Comparison of ENCODE assay signal across 17 cellular contexts in genomic region chr21:16842716-16843115, GRCh38.
DNase-seq lines count a peak whose midpoint lies in the region; TF ChIP-seq lines count a peak whose summit lies in the region.
"Had no signal": no experiment of that assay in that cellular context is flagged by ENCODE, and none has a peak within 500 bp of the region (broad histone marks: within the 10 kb centered on the region; RNA-seq: fewer than 3 reads in every experiment).

No MANE protein-coding gene starts in this region.

- H3K4me3 ChIP-seq in endocrine pancreas (ENCODE audit: control insufficient read depth, insufficient read depth, low read length) (peak overlapping the region; percentile 65), neural progenitor cell (no peak overlapping the region)
- H3K4me3 ChIP-seq: A549 had no signal

- H3K4me3 Mint-ChIP-seq in neural progenitor cell (no peak overlapping the region), Calu3 (ENCODE audit: low read depth, unreplicated experiment) (no peak overlapping the region)
- H3K4me3 Mint-ChIP-seq: CD8-positive, alpha-beta T cell had no signal

- H3F3A ChIP-seq in neural progenitor cell (ENCODE audit: low read depth) = no peaks in the 10 kb centered on the region

- no peaks in the 10 kb centered on the region for H4K20me1 ChIP-seq in neural progenitor cell (ENCODE audit: low read depth)

- H3K4me1 Mint-ChIP-seq in neural progenitor cell = peaks cover 5% of the 10 kb centered on the region
- no peaks in the 10 kb centered on the region for H3K4me1 Mint-ChIP-seq in Calu3 (ENCODE audit: low read depth, unreplicated experiment)

- H3K9me3 ChIP-seq in endocrine pancreas (ENCODE audit: control insufficient read depth, low read length) (no peaks in the 10 kb centered on the region), neural progenitor cell (ENCODE audit: low read depth) (no peaks in the 10 kb centered on the region)
- H3K9me3 ChIP-seq: A549 had no signal

- no peaks in the 10 kb centered on the region for H3K9me3 Mint-ChIP-seq in neural progenitor cell
- no peaks in the 10 kb centered on the region for H3K9me3 Mint-ChIP-seq in Calu3 (ENCODE audit: low read depth, unreplicated experiment)

- H2AFZ ChIP-seq in neural progenitor cell (replicated peaks) = peak overlapping the region; percentile 33

- H3K9ac ChIP-seq in endocrine pancreas (ENCODE audit: control insufficient read depth, insufficient read depth, low read length) = no peak overlapping the region
- H3K9ac ChIP-seq in neural progenitor cell = no peak overlapping the region

- no TSS peak for BruUV-seq in Calu3 (replicated peaks; lab: Mats Ljungman, UMichigan)

- no peak overlapping the region for H3K4me2 ChIP-seq in neural progenitor cell
- H3K4me2 ChIP-seq: A549 had no signal

- H3K27ac Mint-ChIP-seq in neural progenitor cell = no peak overlapping the region
- H3K27ac Mint-ChIP-seq in Calu3 (ENCODE audit: unreplicated experiment) = no peak overlapping the region
- H3K27ac Mint-ChIP-seq: CD8-positive, alpha-beta T cell had no signal

- H3K79me2 ChIP-seq in neural progenitor cell (ENCODE audit: low read depth) = no peaks in the 10 kb centered on the region

- CTCF ChIA-PET in Calu3 (lab: Charles Lee) = no interaction called here

- H3K27me3 ChIP-seq in endocrine pancreas (ENCODE audit: control insufficient read depth, insufficient read depth, low read length) (no peaks in the 10 kb centered on the region), neural progenitor cell (no peaks in the 10 kb centered on the region)

- TF ChIP-seq CTCF in neural progenitor cell (IDR thresholded peaks at IDR 0.05) (no peak), Calu3 (IDR thresholded peaks at IDR 0.05; ENCODE audit: unreplicated experiment) (no peak)

- H3K27ac ChIP-seq in neural progenitor cell = no peak overlapping the region
- H3K27ac ChIP-seq: A549 had no signal

- DNase-seq in NCI-H1417 (lab: John Stamatoyannopoulos, UW) = peak in 2 of 3 experiments; percentile 69 to 95
- DNase-seq in NCI-H1417 treated with DMSO at 0.1 percent for 48 hours (lab: John Stamatoyannopoulos, UW) = no peak
- peak; percentile 30 for DNase-seq in NCI-H345 treated with DMSO at 0.1 percent for 48 hours (lab: John Stamatoyannopoulos, UW; ENCODE audit: unreplicated experiment)
- DNase-seq in neural progenitor cell (ENCODE audit: low spot score) = no peak
- DNase-seq in activated naive CD4-positive, alpha-beta T cell treated with Interleukin-2 at 50 U/mL for 16 hours = no peak
- DNase-seq in AG08396 (ENCODE audit: low spot score) = no peak
- DNase-seq in Calu3 = no peak
- DNase-seq: activated CD4-positive, alpha-beta T cell treated with anti-CD3 and anti-CD28 coated beads, Interleukin-2, amount 50 U/mL, for 4 hours; activated T-cell treated with anti-CD3 and anti-CD28 coated beads, Interleukin-2, amount 50 U/mL, for 48 hours; CD8-positive, alpha-beta T cell; GF-D8; hippocampal formation; left cardiac atrium; NCI-H1694 treated with DMSO at 0.1 percent for 48 hours; OCI-M1 had no signal

- H3K27me3 Mint-ChIP-seq in neural progenitor cell (ENCODE audit: insufficient read depth, low read depth) = no peaks in the 10 kb centered on the region
- no peaks in the 10 kb centered on the region for H3K27me3 Mint-ChIP-seq in Calu3 (ENCODE audit: unreplicated experiment)

- intact Hi-C loops in Calu3 (cut with micrococcal nuclease; ENCODE audit: unreplicated experiment) = no loop called here

- H3K36me3 ChIP-seq in endocrine pancreas (ENCODE audit: control insufficient read depth, insufficient read depth, low read length) (no peaks in the 10 kb centered on the region), neural progenitor cell (no peaks in the 10 kb centered on the region)

- H3K36me3 Mint-ChIP-seq in neural progenitor cell (no peaks in the 10 kb centered on the region), Calu3 (ENCODE audit: insufficient read depth, unreplicated experiment) (no peaks in the 10 kb centered on the region)
- H3K36me3 Mint-ChIP-seq: CD8-positive, alpha-beta T cell had no signal

- H3K4me1 ChIP-seq in endocrine pancreas (ENCODE audit: control insufficient read depth, insufficient read depth, low read length) (no peaks in the 10 kb centered on the region), neural progenitor cell (peaks cover 4% of the 10 kb centered on the region)
- H3K4me1 ChIP-seq: A549 had no signal

Comparison
In these comparisons a context has a peak if more than half of its experiments do, and no peak if none do; other contexts are left out.
1. DNase-seq: peak in NCI-H1417 (2 of 3) and NCI-H345 treated with DMSO at 0.1 percent for 48 hours (single experiment); none in NCI-H1417 treated with DMSO at 0.1 percent for 48 hours (single experiment), neural progenitor cell (single experiment), activated naive CD4-positive, alpha-beta T cell treated with Interleukin-2 at 50 U/mL for 16 hours (single experiment), AG08396 (single experiment) and Calu3 (single experiment).